In the genomic region with DNA sequence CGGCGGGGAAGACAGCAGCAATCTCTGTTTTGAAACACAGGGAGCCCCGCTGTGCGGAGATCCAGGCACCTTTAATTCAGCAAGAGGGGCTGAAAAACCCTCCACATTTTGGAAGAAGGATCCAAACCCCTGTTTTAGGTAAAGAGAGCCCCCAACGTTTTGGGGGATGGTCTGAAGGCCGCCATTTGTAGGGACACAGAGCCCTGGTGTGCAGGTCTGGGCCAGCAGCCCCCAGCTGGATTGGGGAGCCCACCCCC, we compare ENCODE assay signal across 8 cellular contexts. TPM values are rescaled to one million over a fixed set of nuclear protein-coding genes. Genes with fewer than 3 reads are reported as not detected.
DNase-seq lines count a peak whose midpoint lies in the region; ATAC-seq, FAIRE-seq and TF ChIP-seq lines count a peak whose summit lies in the region.

No MANE protein-coding gene starts in this region.

- H3K27me3 ChIP-seq in K562 (ENCODE audit: control insufficient read depth in 2 of 2, insufficient read depth in 2 of 2, low read length in 2 of 2) (no peaks in the 10 kb centered on the region), lung (ENCODE audit: control insufficient read depth, insufficient read depth) (no peaks in the 10 kb centered on the region), upper lobe of left lung (no peaks in the 10 kb centered on the region)

- WGBS in K562 (ENCODE audit: insufficient coverage, low coverage, missing lambda C conversion rate) = 14% methylated on average over 6 of the region's 6 CpGs
- WGBS in lung, 2 donors = 34 to 48% methylated on average over 6 of the region's 6 CpGs
- WGBS in upper lobe of left lung, 2 donors = 40 to 60% methylated on average over 2 to 6 of the region's 6 CpGs

- no peaks in the 10 kb centered on the region for H3K9me3 Mint-ChIP-seq in activated naive CD4-positive, alpha-beta T cell treated with anti-CD3 and anti-CD28 coated beads, Interleukin-2, amount 10 ng/mL, durations not matched to agents 7 days and 5 days

- no peak for TF ChIP-seq EP300 in K562 (IDR thresholded peaks at IDR 0.05; ENCODE audit: low read length)
- no peak for TF ChIP-seq EP300 in upper lobe of left lung (IDR thresholded peaks at IDR 0.05)

- peak overlapping the region; percentile 68 for H3K27ac ChIP-seq in K562 (ENCODE audit: extremely low read depth, low read depth, low read length)
- peak overlapping the region; percentile 86 to 91 for H3K27ac ChIP-seq in lung (ENCODE audit: low read depth in 1 of 2, low read length in 1 of 2)
- H3K27ac ChIP-seq in upper lobe of left lung = peak overlapping the region; percentile 93 to 99 (median 97)

- FAIRE-seq in K562 (lab: Jason Lieb, UNC) = no peak
- FAIRE-seq in GM19239 (lab: Jason Lieb, UNC) = no peak

- TSS peak; percentile 78 for BruUV-seq in K562 (replicated peaks; lab: Mats Ljungman, UMichigan)

- H4K20me1 ChIP-seq in K562 (replicated peaks; ENCODE audit: control insufficient read depth, insufficient read depth, low read length) = no peaks in the 10 kb centered on the region

- POLR2A ChIA-PET in K562 (lab: Yijun Ruan, JAX) = interaction anchor here (0.6 to 4.1 kb wide), 7 partner anchors 10 to 69 kb away, joined by 3 to 44 read pairs (median 4); a partner anchor contains a TSS

- H3K9me3 ChIP-seq in K562 (replicated peaks; ENCODE audit: control insufficient read depth, insufficient read depth, low read depth, low read length) (no peaks in the 10 kb centered on the region), lung (ENCODE audit: control insufficient read depth in 2 of 2, insufficient read depth in 1 of 2, low read length in 1 of 2) (no peaks in the 10 kb centered on the region), upper lobe of left lung (no peaks in the 10 kb centered on the region)

- DNase-seq in activated naive CD4-positive, alpha-beta T cell treated with anti-CD3 and anti-CD28 coated beads, Interleukin-2, amount 10 ng/mL, durations not matched to agents 7 days and 5 days = no peak
- no peak for DNase-seq in activated naive CD4-positive, alpha-beta T cell treated with Interleukin-2 at 50 U/mL for 16 hours
- DNase-seq in K562 (ENCODE audit: extremely low read depth in 1 of 4, low spot score in 3 of 4) (no peak), lung (ENCODE audit: low spot score) (no peak), upper lobe of left lung (no peak), NCI-H69 (lab: John Stamatoyannopoulos, UW) (no peak), GM19239 (ENCODE audit: insufficient read length, low spot score) (no peak)

- H3K4me3 ChIP-seq in K562 = peak overlapping the region; percentile 37
- no peak overlapping the region for H3K4me3 ChIP-seq in lung
- H3K4me3 ChIP-seq in upper lobe of left lung = peak overlapping the region in 3 of 4 donors; percentile 54 to 66 (median 62)

- intact Hi-C loops in K562 (cut with micrococcal nuclease) = loop anchor here (5.0 kb wide), 1 partner anchor 63 kb away; no protein-coding TSS in a partner anchor

- in situ Hi-C loops in K562 (cut with MboI) = no loop called here

- peak overlapping the region; percentile 85 for H3K4me2 ChIP-seq in K562 (ENCODE audit: insufficient read depth, low read length)

- H3K4me1 Mint-ChIP-seq in activated naive CD4-positive, alpha-beta T cell treated with anti-CD3 and anti-CD28 coated beads, Interleukin-2, amount 10 ng/mL, durations not matched to agents 7 days and 5 days = peaks cover 51% of the 10 kb centered on the region

- no peak for TF ChIP-seq RAD21 in K562 (CRISPR knock-in tag; conservative IDR thresholded peaks at IDR 0.05 in 1 of 2, IDR thresholded peaks at IDR 0.05 in 1 of 2)

- peak overlapping the region; percentile 59 to 89 for H3K9ac ChIP-seq in K562 (ENCODE audit: insufficient read depth in 1 of 2, low read depth in 2 of 2, low read length in 2 of 2)

- peak overlapping the region; percentile 83 for H2AFZ ChIP-seq in K562 (ENCODE audit: low read depth, low read length)

- CTCF ChIA-PET in activated naive CD4-positive, alpha-beta T cell treated with anti-CD3 and anti-CD28 coated beads, Interleukin-2, amount 10 ng/mL, durations not matched to agents 7 days and 5 days (lab: Charles Lee) = interaction anchor here (1.2 to 30.6 kb wide), 7 partner anchors 9 to 58 kb away, joined by 3 to 706 read pairs (median 10); a partner anchor contains a TSS
- CTCF ChIA-PET in K562 (lab: Yijun Ruan, JAX; ENCODE audit: low intra/inter-chr PET ratio) = no interaction called here

- peaks cover 35 to 70% of the 10 kb centered on the region in 2 experiments for H3K4me1 ChIP-seq in K562 (replicated peaks in 1 of 2; ENCODE audit: control insufficient read depth in 2 of 2, insufficient read depth in 2 of 2, low read length in 2 of 2)
- H3K4me1 ChIP-seq in lung (ENCODE audit: control insufficient read depth in 2 of 2, insufficient read depth in 2 of 2, low read length in 2 of 2) = peaks cover 0 to 22% of the 10 kb centered on the region in 2 donors
- peaks cover 51 to 76% (median 56%) of the 10 kb centered on the region in 4 donors for H3K4me1 ChIP-seq in upper lobe of left lung

- peaks cover 6% of the 10 kb centered on the region; the same call in 1 of the 3 replicates for H3K79me2 ChIP-seq in K562 (ENCODE audit: control insufficient read depth, insufficient read depth, low read length)

- no peaks in the 10 kb centered on the region for H3K36me3 Mint-ChIP-seq in activated naive CD4-positive, alpha-beta T cell treated with anti-CD3 and anti-CD28 coated beads, Interleukin-2, amount 10 ng/mL, durations not matched to agents 7 days and 5 days

- TF ChIP-seq POLR2A in K562 (conservative IDR thresholded peaks at IDR 0.05) (no peak), upper lobe of left lung (IDR thresholded peaks at IDR 0.05) (no peak)

- H3K36me3 ChIP-seq in K562 (ENCODE audit: control insufficient read depth, insufficient read depth, low read length) (no peaks in the 10 kb centered on the region), lung (ENCODE audit: control insufficient read depth in 2 of 2, insufficient read depth in 2 of 2, low read length in 2 of 2) (no peaks in the 10 kb centered on the region), upper lobe of left lung (no peaks in the 10 kb centered on the region)

- H3K27ac Mint-ChIP-seq in activated naive CD4-positive, alpha-beta T cell treated with anti-CD3 and anti-CD28 coated beads, Interleukin-2, amount 10 ng/mL, durations not matched to agents 7 days and 5 days = peak overlapping the region; percentile 77

- no peak for ATAC-seq in K562
- no peak for ATAC-seq in lung (ENCODE audit: insufficient read depth, low FRiP score)
- no peak for ATAC-seq in upper lobe of left lung (ENCODE audit: low FRiP score in 2 of 2)
- no peak for ATAC-seq in GM19452 (IDR thresholded peaks at IDR 0.05; ENCODE audit: unreplicated experiment)

- TF ChIP-seq CTCF in K562 (IDR thresholded peaks at IDR 0.05 in 2 of 3, conservative IDR thresholded peaks at IDR 0.05 in 1 of 3; ENCODE audit: insufficient read depth in 2 of 3, low read depth in 1 of 3, low read length in 3 of 3) = no peak
- no peak for TF ChIP-seq CTCF in lung (IDR thresholded peaks at IDR 0.05; ENCODE audit: control extremely low read depth, extremely low read depth)
- no peak for TF ChIP-seq CTCF in upper lobe of left lung (IDR thresholded peaks at IDR 0.05)

- H3K4me3 Mint-ChIP-seq in activated naive CD4-positive, alpha-beta T cell treated with anti-CD3 and anti-CD28 coated beads, Interleukin-2, amount 10 ng/mL, durations not matched to agents 7 days and 5 days = peak overlapping the region; percentile 80

- no peaks in the 10 kb centered on the region for H3K9me1 ChIP-seq in K562 (ENCODE audit: control insufficient read depth, insufficient read depth, low read length)

- no peaks in the 10 kb centered on the region for H3K27me3 Mint-ChIP-seq in activated naive CD4-positive, alpha-beta T cell treated with anti-CD3 and anti-CD28 coated beads, Interleukin-2, amount 10 ng/mL, durations not matched to agents 7 days and 5 days

RNA-seq across cellular contexts. Expression of a gene that starts 3.5 kb away (rescaled TPM):
- 72.7 and 90.1 TPM in 2 replicates for total RNA-seq in K562 (2011; cell fraction: chromatin; rRNA removed; ENCODE audit: low replicate concordance)
- total RNA-seq in K562 (2011; cell fraction: nucleolus; rRNA removed) = 32.6 and 41.0 TPM in 2 replicates
- 39.9 and 41.2 TPM in 2 replicates for total RNA-seq in K562 (2011; cell fraction: nucleoplasm; rRNA removed)
- total RNA-seq in K562 (2014; rRNA removed) = 15.0 and 15.2 TPM in 2 replicates
- 6.3 and 8.8 TPM in 2 replicates for total RNA-seq in K562 (2014; rRNA removed; fragmentation: Illumina TruSeq; extraction: Trizol)
- total RNA-seq in K562 (2015; rRNA removed; fragmentation: Illumina TruSeq; extraction: Trizol) = 6.6 and 8.7 TPM in 2 replicates
- 13.1 and 17.0 TPM in 2 replicates for total RNA-seq in K562 (2021)
- 9.9 and 15.3 TPM in 2 replicates for polyA plus RNA-seq in K562 (2011; rRNA removed)
- polyA plus RNA-seq in K562 (2011; cell fraction: cytosol; rRNA removed) = 7.1 and 8.6 TPM in 2 replicates
- 62.2 and 67.4 TPM in 2 replicates for polyA plus RNA-seq in K562 (2011; cell fraction: nucleus; rRNA removed)
- 14.8 and 27.9 TPM in 2 replicates for polyA plus RNA-seq in K562 (2012)
- 12.9 and 14.1 TPM in 2 replicates for polyA plus RNA-seq in K562 (2014; fragmentation: Illumina TruSeq; extraction: Trizol)
- polyA plus RNA-seq in K562 (2014; fragmentation: Nextera tagmentation; extraction: Ambion mirVana) = 1 to 10 TPM; 1.3 to 1.5 TPM
- 16.1 and 17.2 TPM in 2 replicates for polyA plus RNA-seq in K562 (2014; rRNA removed)
- polyA minus RNA-seq in K562 (2011; rRNA and poly(A)+ RNA removed) = 8.0 and 8.6 TPM in 2 replicates
- polyA minus RNA-seq in K562 (2011; cell fraction: cytosol; rRNA and poly(A)+ RNA removed) = 1.9 and 3.3 TPM in 2 replicates
- 16.7 and 17.0 TPM in 2 replicates for polyA minus RNA-seq in K562 (2011; cell fraction: nucleus; rRNA and poly(A)+ RNA removed)
- total RNA-seq in lung = 10 to 100 TPM; 46.9 to 67.4 TPM
- polyA plus RNA-seq in lung = 10 to 100 TPM; 39.8 to 54.3 TPM
- 100 to 1,000 TPM in 2 of 6 donors, 10 to 100 TPM in 4; 48.9 to 367 (median 79.6) TPM for total RNA-seq in upper lobe of left lung

RNA-seq across cellular contexts. Expression of a gene that starts 12.5 kb away (rescaled TPM):
- total RNA-seq in K562 (2011; cell fraction: chromatin; rRNA removed; ENCODE audit: low replicate concordance) = 8.5 and 33.0 TPM in 2 replicates
- 64.4 and 66.6 TPM in 2 replicates for total RNA-seq in K562 (2011; cell fraction: nucleolus; rRNA removed)
- total RNA-seq in K562 (2011; cell fraction: nucleoplasm; rRNA removed) = 24.6 and 29.1 TPM in 2 replicates
- total RNA-seq in K562 (2014; rRNA removed) (74.7 and 94.7 TPM in 2 replicates), K562 (2014; rRNA removed; fragmentation: Illumina TruSeq; extraction: Trizol) (1.7 and 1.9 TPM in 2 replicates), K562 (2015; rRNA removed; fragmentation: Illumina TruSeq; extraction: Trizol) (13.1 and 15.6 TPM in 2 replicates), K562 (2021) (61.7 and 73.9 TPM in 2 replicates), lung (100 to 1,000 TPM; 121 to 205 TPM), upper lobe of left lung (100 to 1,000 TPM; 127 to 422 (median 354) TPM)
- polyA plus RNA-seq in K562 (2011; rRNA removed) (15.9 and 19.8 TPM in 2 replicates), K562 (2014; fragmentation: Illumina TruSeq; extraction: Trizol) (4.4 and 19.9 TPM in 2 replicates), K562 (2014; fragmentation: Nextera tagmentation; extraction: Ambion mirVana) (under 1 TPM; 0.23 to 0.56 TPM), K562 (2014; rRNA removed) (88.1 and 89.6 TPM in 2 replicates), lung (100 to 1,000 TPM; 111 to 689 TPM)
- polyA plus RNA-seq in K562 (2011; cell fraction: cytosol; rRNA removed) = 26.0 and 124 TPM in 2 replicates
- 37.6 and 107 TPM in 2 replicates for polyA plus RNA-seq in K562 (2011; cell fraction: nucleus; rRNA removed)
- polyA plus RNA-seq in K562 (2012) = 33.9 and 59.6 TPM in 2 replicates
- 2.7 and 3.9 TPM in 2 replicates for polyA minus RNA-seq in K562 (2011; rRNA and poly(A)+ RNA removed)
- 23.1 and 26.1 TPM in 2 replicates for polyA minus RNA-seq in K562 (2011; cell fraction: cytosol; rRNA and poly(A)+ RNA removed)
- 31.7 and 39.2 TPM in 2 replicates for polyA minus RNA-seq in K562 (2011; cell fraction: nucleus; rRNA and poly(A)+ RNA removed)

RNA-seq across cellular contexts. Expression of a gene that starts 22.8 kb away (rescaled TPM):
- 60.0 and 151 TPM in 2 replicates for total RNA-seq in K562 (2011; cell fraction: chromatin; rRNA removed; ENCODE audit: low replicate concordance)
- total RNA-seq in K562 (2011; cell fraction: nucleolus; rRNA removed) = 145 and 159 TPM in 2 replicates
- 97.9 and 99.4 TPM in 2 replicates for total RNA-seq in K562 (2011; cell fraction: nucleoplasm; rRNA removed)
- 416 and 546 TPM in 2 replicates for total RNA-seq in K562 (2014; rRNA removed)
- 152 and 249 TPM in 2 replicates for total RNA-seq in K562 (2014; rRNA removed; fragmentation: Illumina TruSeq; extraction: Trizol)
- 343 and 347 TPM in 2 replicates for total RNA-seq in K562 (2015; rRNA removed; fragmentation: Illumina TruSeq; extraction: Trizol)
- 415 and 416 TPM in 2 replicates for total RNA-seq in K562 (2021)
- polyA plus RNA-seq in K562 (2011; rRNA removed) = 206 and 256 TPM in 2 replicates
- polyA plus RNA-seq in K562 (2011; cell fraction: cytosol; rRNA removed) = 525 and 683 TPM in 2 replicates
- polyA plus RNA-seq in K562 (2011; cell fraction: nucleus; rRNA removed) = 194 and 225 TPM in 2 replicates
- 497 and 514 TPM in 2 replicates for polyA plus RNA-seq in K562 (2012)
- 650 and 698 TPM in 2 replicates for polyA plus RNA-seq in K562 (2014; fragmentation: Illumina TruSeq; extraction: Trizol)
- polyA plus RNA-seq in K562 (2014; fragmentation: Nextera tagmentation; extraction: Ambion mirVana) = 1,000 to 10,000 TPM in 1 of 2 experiments, 100 to 1,000 TPM in 1; 938 to 1,183 TPM
- 280 and 401 TPM in 2 replicates for polyA plus RNA-seq in K562 (2014; rRNA removed)
- polyA minus RNA-seq in K562 (2011; rRNA and poly(A)+ RNA removed) = 113 and 153 TPM in 2 replicates
- 241 TPM in 2 replicates for polyA minus RNA-seq in K562 (2011; cell fraction: cytosol; rRNA and poly(A)+ RNA removed)
- polyA minus RNA-seq in K562 (2011; cell fraction: nucleus; rRNA and poly(A)+ RNA removed) = 31.6 and 53.0 TPM in 2 replicates
- 100 to 1,000 TPM; 166 to 196 TPM for total RNA-seq in lung
- 100 to 1,000 TPM; 132 to 181 TPM for polyA plus RNA-seq in lung
- total RNA-seq in upper lobe of left lung = 100 to 1,000 TPM in 4 of 6 donors, 10 to 100 TPM in 2; 57.6 to 173 (median 123) TPM

RNA-seq across cellular contexts. Expression of a gene that starts 23.0 kb away (rescaled TPM):
- not detected in 2 replicates for total RNA-seq in K562 (2011; cell fraction: chromatin; rRNA removed; ENCODE audit: low replicate concordance)
- not detected in 2 replicates for total RNA-seq in K562 (2011; cell fraction: nucleolus; rRNA removed)
- not detected in 2 replicates for total RNA-seq in K562 (2011; cell fraction: nucleoplasm; rRNA removed)
- total RNA-seq in K562 (2014; rRNA removed) = 0.37 TPM in 1 of 2 replicates, not detected in the other
- 16.2 and 27.6 TPM in 2 replicates for total RNA-seq in K562 (2014; rRNA removed; fragmentation: Illumina TruSeq; extraction: Trizol)
- 8.4 TPM in 1 of 2 replicates, not detected in the other for total RNA-seq in K562 (2015; rRNA removed; fragmentation: Illumina TruSeq; extraction: Trizol)
- total RNA-seq in K562 (2021) = 42.4 and 49.3 TPM in 2 replicates
- 11.9 and 13.4 TPM in 2 replicates for polyA plus RNA-seq in K562 (2011; rRNA removed)
- polyA plus RNA-seq in K562 (2011; cell fraction: cytosol; rRNA removed) = 4.1 TPM in 1 of 2 replicates, not detected in the other
- 3.7 and 3.9 TPM in 2 replicates for polyA plus RNA-seq in K562 (2011; cell fraction: nucleus; rRNA removed)
- polyA plus RNA-seq in K562 (2012) = 43.9 and 89.6 TPM in 2 replicates
- polyA plus RNA-seq in K562 (2014; fragmentation: Illumina TruSeq; extraction: Trizol) = 3.5 and 28.6 TPM in 2 replicates
- 10 to 100 TPM; 13.2 to 19.9 TPM for polyA plus RNA-seq in K562 (2014; fragmentation: Nextera tagmentation; extraction: Ambion mirVana)
- polyA plus RNA-seq in K562 (2014; rRNA removed) = not detected in 2 replicates
- 10.0 and 14.0 TPM in 2 replicates for polyA minus RNA-seq in K562 (2011; rRNA and poly(A)+ RNA removed)
- not detected in 2 replicates for polyA minus RNA-seq in K562 (2011; cell fraction: cytosol; rRNA and poly(A)+ RNA removed)
- not detected in 2 replicates for polyA minus RNA-seq in K562 (2011; cell fraction: nucleus; rRNA and poly(A)+ RNA removed)
- total RNA-seq in lung = 1 to 10 TPM; 1.8 to 2.2 TPM
- 1 to 10 TPM in 1 of 2 donors, under 1 TPM in 1; 0.10 to 6.2 TPM for polyA plus RNA-seq in lung
- total RNA-seq in upper lobe of left lung = 1 to 10 TPM in 2 of 6 donors, not detected in 4; 4.6 to 6.0 TPM

RNA-seq across cellular contexts. Expression of a gene that starts 27.2 kb away (rescaled TPM):
- total RNA-seq in K562 (2011; cell fraction: chromatin; rRNA removed; ENCODE audit: low replicate concordance) = not detected in 2 replicates
- 0.33 TPM in 1 of 2 replicates, not detected in the other for total RNA-seq in K562 (2011; cell fraction: nucleolus; rRNA removed)
- total RNA-seq in K562 (2011; cell fraction: nucleoplasm; rRNA removed) = not detected in 2 replicates
- not detected in 2 replicates for total RNA-seq in K562 (2014; rRNA removed)
- not detected in 2 replicates for total RNA-seq in K562 (2014; rRNA removed; fragmentation: Illumina TruSeq; extraction: Trizol)
- not detected in 2 replicates for total RNA-seq in K562 (2015; rRNA removed; fragmentation: Illumina TruSeq; extraction: Trizol)
- total RNA-seq in K562 (2021) = not detected in 2 replicates
- not detected in 2 replicates for polyA plus RNA-seq in K562 (2011; rRNA removed)
- 0.04 TPM in 1 of 2 replicates, not detected in the other for polyA plus RNA-seq in K562 (2011; cell fraction: cytosol; rRNA removed)
- not detected in 2 replicates for polyA plus RNA-seq in K562 (2011; cell fraction: nucleus; rRNA removed)
- polyA plus RNA-seq in K562 (2012) = not detected in 2 replicates
- not detected in 2 replicates for polyA plus RNA-seq in K562 (2014; fragmentation: Illumina TruSeq; extraction: Trizol)
- not detected for polyA plus RNA-seq in K562 (2014; fragmentation: Nextera tagmentation; extraction: Ambion mirVana)
- polyA plus RNA-seq in K562 (2014; rRNA removed) = not detected in 2 replicates
- not detected in 2 replicates for polyA minus RNA-seq in K562 (2011; rRNA and poly(A)+ RNA removed)
- not detected in 2 replicates for polyA minus RNA-seq in K562 (2011; cell fraction: cytosol; rRNA and poly(A)+ RNA removed)
- polyA minus RNA-seq in K562 (2011; cell fraction: nucleus; rRNA and poly(A)+ RNA removed) = not detected in 2 replicates
- total RNA-seq in lung = not detected
- polyA plus RNA-seq in lung = under 1 TPM in 1 of 2 donors, not detected in 1; 0.02 TPM
- under 1 TPM in 1 of 6 donors, not detected in 5; 0.11 TPM for total RNA-seq in upper lobe of left lung
